Comparison of ENCODE assay signal across 22 cellular contexts in genomic region chr2:32003791-32004190, GRCh38. TPM values are rescaled to one million over a fixed set of nuclear protein-coding genes. Genes with fewer than 3 reads are reported as not detected.
DNase-seq lines count a peak whose midpoint lies in the region; ATAC-seq and TF ChIP-seq lines count a peak whose summit lies in the region.
"Had no signal": no experiment of that assay in that cellular context is flagged by ENCODE, and none has a peak within 500 bp of the region (broad histone marks: within the 10 kb centered on the region; RNA-seq: fewer than 3 reads in every experiment).

No MANE protein-coding gene starts in this region.

- peaks cover 83% of the 10 kb centered on the region for H4K20me1 ChIP-seq in smooth muscle cell (ENCODE audit: low read depth)

- no peaks in the 10 kb centered on the region for H3K27me3 Mint-ChIP-seq in MCF 10A (ENCODE audit: insufficient read depth, unreplicated experiment)
- H3K27me3 Mint-ChIP-seq: B cell had no signal

- H3K27me3 ChIP-seq in breast epithelium (no peaks in the 10 kb centered on the region), smooth muscle cell (ENCODE audit: low read depth) (no peaks in the 10 kb centered on the region), sigmoid colon (no peaks in the 10 kb centered on the region)
- H3K27me3 ChIP-seq: Peyer's patch, SJSA1 had no signal

- POLR2A ChIA-PET in MCF 10A (lab: Yijun Ruan, JAX) (interaction anchor here (1.0 to 1.9 kb wide), 5 partner anchors 9 to 162 kb away, joined by 3 to 10 read pairs (median 4); partner anchors contain the start of genes DPY30 and SLC30A6), RWPE1 (lab: Yijun Ruan, JAX; ENCODE audit: low non-redundant PET) (no interaction called here)

- peaks cover 0 to 4% of the 10 kb centered on the region in 2 donors for H3K4me1 ChIP-seq in breast epithelium
- H3K4me1 ChIP-seq in smooth muscle cell (ENCODE audit: low read depth), result no peaks in the 10 kb centered on the region
- H3K4me1 ChIP-seq in sigmoid colon, result peaks cover 0 to 27% (median 11%) of the 10 kb centered on the region in 4 donors

- peaks cover 7% of the 10 kb centered on the region for H3K36me3 Mint-ChIP-seq in MCF 10A (ENCODE audit: insufficient read depth, unreplicated experiment)

- no peaks in the 10 kb centered on the region for H3K9me3 ChIP-seq in breast epithelium
- H3K9me3 ChIP-seq in smooth muscle cell (replicated peaks; ENCODE audit: low read depth), result no peaks in the 10 kb centered on the region
- H3K9me3 ChIP-seq in sigmoid colon, result no peaks in the 10 kb centered on the region
- H3K9me3 ChIP-seq: HAP-1, Peyer's patch, SJSA1 had no signal

- H3K9me3 Mint-ChIP-seq in MCF 10A (ENCODE audit: unreplicated experiment), result no peaks in the 10 kb centered on the region
- H3K9me3 Mint-ChIP-seq: GM23338 had no signal

- H3K27ac Mint-ChIP-seq in MCF 10A (ENCODE audit: low read depth, unreplicated experiment), result peak overlapping the region; percentile 69
- H3K27ac Mint-ChIP-seq: GM23338 had no signal

- TF ChIP-seq CTCF in MCF 10A (IDR thresholded peaks at IDR 0.05; ENCODE audit: unreplicated experiment) (no peak), breast epithelium (IDR thresholded peaks at IDR 0.05) (no peak), RWPE1 (conservative IDR thresholded peaks at IDR 0.05; ENCODE audit: low read depth) (no peak), smooth muscle cell (IDR thresholded peaks at IDR 0.05; ENCODE audit: borderline replicate concordance, insufficient read depth, poor library complexity, severe bottlenecking) (no peak), sigmoid colon (IDR thresholded peaks at IDR 0.05) (no peak)

- DNase-seq in MCF 10A (ENCODE audit: unreplicated experiment), result peak; percentile 15
- DNase-seq in breast epithelium (ENCODE audit: low spot score in 2 of 2), result no peak
- no peak for DNase-seq in RWPE1 (ENCODE audit: low spot score)
- peak; percentile 44 for DNase-seq in epithelial cell of prostate (ENCODE audit: low read depth, low spot score)
- no peak for DNase-seq in smooth muscle cell (lab: John Stamatoyannopoulos, UW; ENCODE audit: unreplicated experiment)
- DNase-seq in activated gamma-delta T cell (lab: John Stamatoyannopoulos, UW), result no peak
- no peak for DNase-seq in sigmoid colon
- DNase-seq: DMS79, KBM-7, NCI-H1105, NCI-H146, NCI-H2029, NCI-H345, NCI-H524, NCI-H774, Peyer's patch had no signal

- no peak overlapping the region for H3K4me3 ChIP-seq in breast epithelium
- no peak overlapping the region for H3K4me3 ChIP-seq in smooth muscle cell
- H3K4me3 ChIP-seq in sigmoid colon, result no peak overlapping the region
- H3K4me3 ChIP-seq: GM23338, HAP-1, Peyer's patch, SJSA1 had no signal

- 72% methylated on average over 2 of the region's 2 CpGs for WGBS in smooth muscle cell (ENCODE audit: low lambda C conversion rate)
- 97% methylated on average over 2 of the region's 2 CpGs for WGBS in sigmoid colon, 2 donors

- no peak overlapping the region for H3K4me3 Mint-ChIP-seq in MCF 10A (ENCODE audit: unreplicated experiment)
- H3K4me3 Mint-ChIP-seq: B cell, GM23338 had no signal

- H3K9ac ChIP-seq in smooth muscle cell (ENCODE audit: low read depth), result no peak overlapping the region

- no TSS peak for BruUV-seq in MCF 10A (replicated peaks; lab: Mats Ljungman, UMichigan)

- no peak for TF ChIP-seq EP300 in sigmoid colon (IDR thresholded peaks at IDR 0.05)

- H3K4me1 Mint-ChIP-seq in MCF 10A (ENCODE audit: insufficient read depth, unreplicated experiment), result peaks cover 29% of the 10 kb centered on the region

- TF ChIP-seq POLR2A in breast epithelium (IDR thresholded peaks at IDR 0.05) (no peak), sigmoid colon (IDR thresholded peaks at IDR 0.05) (no peak)

- no peak overlapping the region for H3K4me2 ChIP-seq in smooth muscle cell
- H3K4me2 ChIP-seq: GM23338 had no signal

- H3K36me3 ChIP-seq in breast epithelium (no peaks in the 10 kb centered on the region), smooth muscle cell (ENCODE audit: low read depth) (no peaks in the 10 kb centered on the region), sigmoid colon (no peaks in the 10 kb centered on the region)
- H3K36me3 ChIP-seq: HAP-1, Peyer's patch had no signal

- no peak overlapping the region for H2AFZ ChIP-seq in smooth muscle cell (ENCODE audit: low read depth)
- H2AFZ ChIP-seq: GM23338 had no signal

- peaks cover 7% of the 10 kb centered on the region for H3F3A ChIP-seq in smooth muscle cell (ENCODE audit: low read depth)

- ATAC-seq in HG02970 (IDR thresholded peaks at IDR 0.05; ENCODE audit: low FRiP score, unreplicated experiment), result no peak
- ATAC-seq: GM23338, Right ventricle myocardium inferior had no signal

- intact Hi-C loops in MCF 10A (cut with micrococcal nuclease), result loop anchor here (10.0 kb wide), 2 partner anchors 119 to 131 kb away; no protein-coding TSS in a partner anchor
- intact Hi-C loops in breast epithelium (cut with DNase I; ENCODE audit: low total_unique reads), result loop anchor here (5.0 kb wide), 1 partner anchor 1741 kb away; no protein-coding TSS in a partner anchor
- intact Hi-C loops in sigmoid colon (cut with DNase I), result no loop called here

- CTCF ChIA-PET in MCF 10A (lab: Yijun Ruan, JAX) (interaction anchor here (0.6 kb wide), 1 partner anchor 76 kb away, joined by 4 read pairs; no protein-coding TSS in a partner anchor), RWPE1 (lab: Yijun Ruan, JAX) (no interaction called here)

- H3K79me2 ChIP-seq in smooth muscle cell (ENCODE audit: low read depth), result peaks cover 96% of the 10 kb centered on the region

- H3K27ac ChIP-seq in breast epithelium, result no peak overlapping the region
- H3K27ac ChIP-seq in RWPE1, result peak overlapping the region; percentile 50; the same call in 1 of the 2 replicates
- peak overlapping the region; percentile 84 for H3K27ac ChIP-seq in epithelial cell of prostate
- H3K27ac ChIP-seq in smooth muscle cell (ENCODE audit: low read depth), result peak overlapping the region; percentile 57
- no peak overlapping the region for H3K27ac ChIP-seq in sigmoid colon
- H3K27ac ChIP-seq: Peyer's patch, SJSA1 had no signal

RNA-seq across cellular contexts. Expression of gene MEMO1, which starts 7.0 kb away (rescaled TPM):
- total RNA-seq in MCF 10A (2022) (43.0 and 54.6 TPM in 2 replicates), breast epithelium (10 to 100 TPM; 26.1 to 28.8 (median 26.1) TPM), smooth muscle cell (33.4 and 52.6 TPM in 2 replicates), sigmoid colon (10 to 100 TPM; 18.3 to 39.6 (median 24.6) TPM)
- polyA plus RNA-seq in smooth muscle cell (32.2 and 38.2 TPM in 2 replicates), sigmoid colon (10 to 100 TPM; 23.4 to 35.6 (median 32.3) TPM)

RNA-seq across cellular contexts. Expression of gene DPY30, which starts 35.8 kb away (rescaled TPM):
- total RNA-seq in MCF 10A (2022), result 52.1 and 54.7 TPM in 2 replicates
- total RNA-seq in breast epithelium, result 10 to 100 TPM; 44.8 to 64.2 (median 63.9) TPM
- 96.5 and 97.4 TPM in 2 replicates for total RNA-seq in smooth muscle cell
- 103 and 123 TPM in 2 replicates for polyA plus RNA-seq in smooth muscle cell
- total RNA-seq in sigmoid colon, result 100 to 1,000 TPM in 1 of 4 donors, 10 to 100 TPM in 3; 67.2 to 102 (median 69.0) TPM
- polyA plus RNA-seq in sigmoid colon, result 100 to 1,000 TPM in 2 of 3 donors, 10 to 100 TPM in 1; 60.6 to 133 (median 102) TPM

RNA-seq across cellular contexts. Expression of gene SPAST, which starts 59.6 kb away (rescaled TPM):
- total RNA-seq in MCF 10A (2022), result 20.4 and 23.8 TPM in 2 replicates
- 10 to 100 TPM; 16.3 to 30.9 (median 21.3) TPM for total RNA-seq in breast epithelium
- total RNA-seq in smooth muscle cell, result 20.4 and 24.4 TPM in 2 replicates
- 5.0 and 6.2 TPM in 2 replicates for polyA plus RNA-seq in smooth muscle cell
- total RNA-seq in sigmoid colon, result 10 to 100 TPM; 12.2 to 24.2 (median 15.1) TPM
- 1 to 10 TPM; 4.6 to 6.3 (median 6.0) TPM for polyA plus RNA-seq in sigmoid colon

Comparison
In these comparisons a context has a peak if more than half of its experiments do, and no peak if none do; other contexts are left out.
1. DNase-seq: peak in MCF 10A (single experiment) and epithelial cell of prostate (single experiment); none in breast epithelium (0 of 2), RWPE1 (single experiment), smooth muscle cell (single experiment), activated gamma-delta T cell (single experiment) and sigmoid colon (single experiment).
2. H3K27ac ChIP-seq: peak in RWPE1 (single experiment), epithelial cell of prostate (single experiment) and smooth muscle cell (single experiment); none in breast epithelium (0 of 2) and sigmoid colon (0 of 4).